In the genomic region with DNA sequence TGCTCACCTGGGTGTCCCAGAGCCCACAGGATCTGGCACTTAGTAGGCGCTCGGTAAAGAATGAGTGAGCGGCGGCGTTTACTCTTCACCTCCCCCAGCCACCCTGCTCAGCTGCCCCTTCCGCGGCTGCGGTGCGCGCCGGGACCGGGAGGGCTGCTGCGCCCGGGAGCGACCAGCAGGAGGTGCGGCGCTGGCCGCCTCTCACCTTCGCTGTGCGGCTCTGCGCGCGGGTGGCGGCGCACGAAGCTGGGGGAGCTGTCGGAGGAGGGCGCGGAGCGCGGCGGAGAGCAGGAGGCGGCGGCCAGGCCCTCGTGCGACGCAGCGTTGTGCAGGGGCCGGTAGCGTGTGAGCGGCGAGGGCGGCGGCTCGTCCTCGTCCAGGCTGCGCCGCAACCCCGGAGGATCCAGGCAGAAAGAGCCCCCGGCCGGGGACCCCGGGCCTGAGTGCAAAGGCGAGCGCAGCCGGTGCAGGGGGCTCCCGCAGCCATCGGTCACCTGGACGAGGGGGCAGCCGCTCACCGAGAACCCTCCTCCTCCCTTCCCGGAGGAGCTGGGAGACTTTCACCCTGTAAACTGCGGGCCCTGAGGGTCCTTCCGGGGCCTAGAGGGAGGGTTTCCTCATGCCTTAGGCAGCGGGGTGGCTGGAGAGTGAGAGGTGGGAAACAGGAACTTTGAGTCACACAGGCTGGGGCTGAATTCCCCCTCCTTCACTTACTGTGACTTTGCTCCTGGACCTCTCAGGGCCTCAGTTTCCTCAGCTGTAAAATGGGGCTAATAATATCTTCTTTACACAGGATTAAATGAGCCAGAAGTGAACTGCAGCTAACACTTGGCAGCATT, we compare ENCODE assay signal across 8 cellular contexts. TPM values are rescaled to one million over a fixed set of nuclear protein-coding genes. Genes with fewer than 3 reads are reported as not detected.
DNase-seq lines count a peak whose midpoint lies in the region; ATAC-seq, FAIRE-seq and TF ChIP-seq lines count a peak whose summit lies in the region.

No MANE protein-coding gene starts in this region.

- no peaks in the 10 kb centered on the region for H3K9me3 Mint-ChIP-seq in activated B cell treated with CpG ODN at 0.5 μM for 24 hours

- ATAC-seq in HG02884 (IDR thresholded peaks at IDR 0.05; ENCODE audit: unreplicated experiment) (peak; percentile 50), activated B cell treated with CpG ODN at 0.5 μM for 24 hours (ENCODE audit: low read depth) (peak; percentile 97), HG02938 (IDR thresholded peaks at IDR 0.05; ENCODE audit: unreplicated experiment) (no peak), HG02870 (IDR thresholded peaks at IDR 0.05; ENCODE audit: unreplicated experiment) (no peak)

- peaks cover 42% of the 10 kb centered on the region for H3K27me3 Mint-ChIP-seq in activated B cell treated with CpG ODN at 0.5 μM for 24 hours

- H3K27me3 ChIP-seq in bronchial epithelial cell (ENCODE audit: control insufficient read depth, insufficient read depth, low read length): peaks cover 5% of the 10 kb centered on the region

- H3K4me1 Mint-ChIP-seq in activated B cell treated with CpG ODN at 0.5 μM for 24 hours: peaks cover 14% of the 10 kb centered on the region

- H3K36me3 Mint-ChIP-seq in activated B cell treated with CpG ODN at 0.5 μM for 24 hours (ENCODE audit: low read depth): no peaks in the 10 kb centered on the region

- FAIRE-seq in bronchial epithelial cell (lab: Jason Lieb, UNC): no peak

- TF ChIP-seq CTCF in activated B cell treated with CpG ODN at 0.5 μM for 24 hours (IDR thresholded peaks at IDR 0.05) (no peak), bronchial epithelial cell (IDR thresholded peaks at IDR 0.05; ENCODE audit: insufficient read depth, low read length, severe bottlenecking) (peak; percentile 78)

- H3K4me3 Mint-ChIP-seq in activated B cell treated with CpG ODN at 0.5 μM for 24 hours: peak overlapping the region; percentile 62

- H3K27ac Mint-ChIP-seq in activated B cell treated with CpG ODN at 0.5 μM for 24 hours: no peak overlapping the region

- H3K36me3 ChIP-seq in bronchial epithelial cell (ENCODE audit: control insufficient read depth, insufficient read depth, low read length): no peaks in the 10 kb centered on the region

- no peak overlapping the region for H3K4me3 ChIP-seq in bronchial epithelial cell (ENCODE audit: low read depth, low read length)

- CTCF ChIA-PET in activated B cell treated with CpG ODN at 0.5 μM for 24 hours (lab: Charles Lee): interaction anchor here (0.6 to 3.1 kb wide), 18 partner anchors 15 to 179 kb away, joined by 3 to 18 read pairs (median 6); partner anchors contain the start of genes SGCA and TMEM92

- intact Hi-C loops in activated B cell treated with CpG ODN at 0.5 μM for 24 hours (cut with micrococcal nuclease): loop anchor here (1.0 to 2.0 kb wide), 4 partner anchors 13 to 180 kb away; partner anchors contain the start of genes PDK2 and SAMD14

- DNase-seq in AML-193 (lab: John Stamatoyannopoulos, UW): peak; percentile 33 to 40
- peak; percentile 63 for DNase-seq in activated B cell treated with CpG ODN at 0.5 μM for 24 hours
- DNase-seq in bronchial epithelial cell (ENCODE audit: low read depth): peak; percentile 52
- peak; percentile 92 for DNase-seq in left kidney (ENCODE audit: low read depth, low spot score)
- DNase-seq in stimulated activated CD8-positive, alpha-beta memory T cell treated with anti-CD3 and anti-CD28 coated beads, Interleukin-12 subunit alpha, Interleukin-12 subunit beta, amount 100 ng/mL, for 4 hours (ENCODE audit: low read depth): peak; percentile 48

- POLR2A ChIA-PET in activated B cell treated with CpG ODN at 0.5 μM for 24 hours (lab: Charles Lee): interaction anchor here (0.9 to 1.8 kb wide), 4 partner anchors 10 to 31 kb away, joined by 3 to 10 read pairs (median 5); partner anchors contain the start of gene SAMD14

RNA-seq across cellular contexts. Expression of gene SAMD14, which starts 12.5 kb away (rescaled TPM):
- total RNA-seq in activated B cell treated with CpG ODN at 0.5 μM for 24 hours: 4.7 and 4.9 TPM in 2 replicates
- total RNA-seq in bronchial epithelial cell: under 0.01 and 0.26 TPM in 2 replicates

RNA-seq across cellular contexts. Expression of gene PDK2, which starts 22.3 kb away (rescaled TPM):
- 15.9 and 16.2 TPM in 2 replicates for total RNA-seq in activated B cell treated with CpG ODN at 0.5 μM for 24 hours
- 0.79 and 3.5 TPM in 2 replicates for total RNA-seq in bronchial epithelial cell

RNA-seq across cellular contexts. Expression of gene PPP1R9B, which starts 33.1 kb away (rescaled TPM):
- total RNA-seq in activated B cell treated with CpG ODN at 0.5 μM for 24 hours (300 and 313 TPM in 2 replicates), bronchial epithelial cell (16.6 and 17.4 TPM in 2 replicates)

RNA-seq across cellular contexts. Expression of gene SGCA, which starts 48.4 kb away (rescaled TPM):
- total RNA-seq in activated B cell treated with CpG ODN at 0.5 μM for 24 hours (1.7 and 2.2 TPM in 2 replicates), bronchial epithelial cell (0.13 TPM in 1 of 2 replicates, not detected in the other)

Comparison
In these comparisons a context has a peak if more than half of its experiments do, and no peak if none do; other contexts are left out.
1. DNase-seq: peak in every context shown above with its lines; median percentile 92 in left kidney; 63 in activated B cell treated with CpG ODN at 0.5 μM for 24 hours; 52 in bronchial epithelial cell; 48 in stimulated activated CD8-positive, alpha-beta memory T cell treated with anti-CD3 and anti-CD28 coated beads, Interleukin-12 subunit alpha, Interleukin-12 subunit beta, amount 100 ng/mL, for 4 hours; 36 in AML-193.
2. ATAC-seq: peak in HG02884 (single experiment) and activated B cell treated with CpG ODN at 0.5 μM for 24 hours (single experiment); none in HG02938 (single experiment) and HG02870 (single experiment).
3. RNA of gene PPP1R9B, which starts 33.1 kb away (total RNA-seq): 300 to 313 TPM in activated B cell treated with CpG ODN at 0.5 μM for 24 hours; 16.6 to 17.4 TPM in bronchial epithelial cell; every median in the first group is over 10 times any median in the second.